1 cellular context compared by ENCODE assay signal in the genomic region with DNA sequence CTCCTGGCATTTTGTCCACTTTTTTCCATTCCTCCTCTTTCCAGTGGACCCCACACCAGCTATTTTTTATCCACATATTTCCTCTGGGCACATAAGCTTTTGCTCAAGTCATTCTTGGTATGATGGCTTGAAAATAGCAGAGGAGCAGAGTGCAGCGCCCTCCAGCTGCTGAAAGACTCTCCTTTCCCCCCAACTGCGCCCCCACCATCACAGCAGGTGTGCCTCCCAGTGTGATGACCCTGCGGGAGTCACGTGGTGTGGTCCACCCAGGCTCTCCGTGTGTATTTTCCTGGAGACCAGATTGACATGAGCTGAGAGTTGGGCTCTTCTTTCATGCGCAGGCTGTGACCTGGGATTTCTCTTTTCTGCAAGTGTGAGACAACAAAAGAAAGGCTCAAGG.
TF ChIP-seq lines count a peak whose summit lies in the region.

No MANE protein-coding gene starts in this region.

TF ChIP-seq in H1, 55 proteins besides CTCF, POLR2A, EP300 and RAD21:
- TF ChIP-seq NRF1 (IDR thresholded peaks at IDR 0.05; ENCODE audit: low read depth, low read length) = no peak
- no peak for TF ChIP-seq SIN3A (conservative IDR thresholded peaks at IDR 0.05 in 1 of 2, IDR thresholded peaks at IDR 0.05 in 1 of 2; ENCODE audit: low read depth in 1 of 2, low read length in 2 of 2)
- no peak for TF ChIP-seq HDAC2 (IDR thresholded peaks at IDR 0.05; ENCODE audit: borderline replicate concordance in 1 of 2, low read depth in 2 of 2, low read length in 2 of 2)
- no peak for TF ChIP-seq SP4 (IDR thresholded peaks at IDR 0.05; ENCODE audit: low read length)
- TF ChIP-seq, protein P1, sequence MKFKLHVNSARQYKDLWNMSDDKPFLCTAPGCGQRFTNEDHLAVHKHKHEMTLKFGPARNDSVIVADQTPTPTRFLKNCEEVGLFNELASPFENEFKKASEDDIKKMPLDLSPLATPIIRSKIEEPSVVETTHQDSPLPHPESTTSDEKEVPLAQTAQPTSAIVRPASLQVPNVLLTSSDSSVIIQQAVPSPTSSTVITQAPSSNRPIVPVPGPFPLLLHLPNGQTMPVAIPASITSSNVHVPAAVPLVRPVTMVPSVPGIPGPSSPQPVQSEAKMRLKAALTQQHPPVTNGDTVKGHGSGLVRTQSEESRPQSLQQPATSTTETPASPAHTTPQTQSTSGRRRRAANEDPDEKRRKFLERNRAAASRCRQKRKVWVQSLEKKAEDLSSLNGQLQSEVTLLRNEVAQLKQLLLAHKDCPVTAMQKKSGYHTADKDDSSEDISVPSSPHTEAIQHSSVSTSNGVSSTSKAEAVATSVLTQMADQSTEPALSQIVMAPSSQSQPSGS (IDR thresholded peaks at IDR 0.05; ENCODE audit: low read length) = no peak
- no peak for TF ChIP-seq FOSL1 (IDR thresholded peaks at IDR 0.05; ENCODE audit: insufficient read depth, low read depth, low read length)
- no peak for TF ChIP-seq PHF8 (conservative IDR thresholded peaks at IDR 0.05; ENCODE audit: low read depth, low read length)
- TF ChIP-seq, protein P2, sequence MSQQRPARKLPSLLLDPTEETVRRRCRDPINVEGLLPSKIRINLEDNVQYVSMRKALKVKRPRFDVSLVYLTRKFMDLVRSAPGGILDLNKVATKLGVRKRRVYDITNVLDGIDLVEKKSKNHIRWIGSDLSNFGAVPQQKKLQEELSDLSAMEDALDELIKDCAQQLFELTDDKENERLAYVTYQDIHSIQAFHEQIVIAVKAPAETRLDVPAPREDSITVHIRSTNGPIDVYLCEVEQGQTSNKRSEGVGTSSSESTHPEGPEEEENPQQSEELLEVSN (IDR thresholded peaks at IDR 0.05) = no peak
- no peak for TF ChIP-seq CBX8 (IDR thresholded peaks at IDR 0.05; ENCODE audit: borderline replicate concordance, low read depth, low read length)
- TF ChIP-seq JUND (IDR thresholded peaks at IDR 0.05; ENCODE audit: low read length) = no peak
- no peak for TF ChIP-seq CEBPB (IDR thresholded peaks at IDR 0.05; ENCODE audit: low read depth, low read length)
- TF ChIP-seq SP2 (IDR thresholded peaks at IDR 0.05; ENCODE audit: low read length) = no peak
- no peak for TF ChIP-seq SRF (IDR thresholded peaks at IDR 0.05; ENCODE audit: low read depth, low read length)
- no peak for TF ChIP-seq RNF2 (IDR thresholded peaks at IDR 0.05; ENCODE audit: borderline replicate concordance, low read depth, low read length, missing control alignments, poor library complexity, severe bottlenecking)
- no peak for TF ChIP-seq MAFK (IDR thresholded peaks at IDR 0.05; ENCODE audit: low read depth, low read length)
- no peak for TF ChIP-seq TAF7 (optimal IDR thresholded peaks at IDR 0.05; ENCODE audit: borderline replicate concordance, low read depth, low read length)
- TF ChIP-seq CHD2 (IDR thresholded peaks at IDR 0.05; ENCODE audit: low read length) = no peak
